Comparison of ENCODE assay signal across 8 cellular contexts in the genomic region with DNA sequence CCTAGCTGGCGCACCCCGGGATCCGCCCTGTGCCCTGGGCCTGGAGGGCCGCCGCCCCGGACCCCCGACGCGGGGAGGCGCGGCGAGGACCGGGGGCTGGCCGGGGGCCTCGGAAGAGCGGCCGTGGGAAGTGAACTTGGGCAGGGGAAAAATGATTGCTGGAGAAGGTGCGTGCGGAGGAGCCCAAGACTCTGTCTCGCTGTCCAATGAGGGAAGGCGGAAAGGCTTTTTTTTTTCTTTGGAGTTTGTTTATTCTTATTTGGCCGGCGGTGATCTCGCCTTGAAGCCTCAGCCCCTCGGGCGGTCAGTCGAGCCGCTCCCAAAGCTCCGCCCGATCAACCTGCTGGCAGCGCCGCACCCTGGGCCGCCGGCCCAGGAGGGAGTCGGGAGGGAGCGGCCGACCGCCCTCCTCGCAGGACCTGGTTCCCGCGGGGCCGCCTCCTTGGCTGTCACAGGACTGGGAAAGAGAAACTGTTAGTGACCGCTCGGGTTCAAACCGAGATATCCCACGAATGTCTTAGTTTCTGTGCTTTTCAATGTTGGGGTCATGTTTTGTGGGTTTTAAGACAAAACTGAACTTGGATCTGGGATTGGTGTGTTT. TPM values are rescaled to one million over a fixed set of nuclear protein-coding genes. Genes with fewer than 3 reads are reported as not detected.
DNase-seq lines count a peak whose midpoint lies in the region; ATAC-seq and TF ChIP-seq lines count a peak whose summit lies in the region.

No MANE protein-coding gene starts in this region.

- peak; percentile 56 for ATAC-seq in gastroesophageal sphincter
- ATAC-seq in GM18858 (IDR thresholded peaks at IDR 0.05; ENCODE audit: unreplicated experiment) = no peak

- H3K36me3 ChIP-seq in gastroesophageal sphincter (no peaks in the 10 kb centered on the region), neuron (ENCODE audit: insufficient read depth, low read length) (no peaks in the 10 kb centered on the region), thyroid gland (no peaks in the 10 kb centered on the region)

- H3K27ac Mint-ChIP-seq in CD14-positive monocyte = peak overlapping the region; percentile 86 to 95 (median 92)
- peak overlapping the region; percentile 85 for H3K27ac Mint-ChIP-seq in activated naive CD4-positive, alpha-beta T cell treated with anti-CD3 and anti-CD28 coated beads for 36 hours

- no peaks in the 10 kb centered on the region for H3K27me3 Mint-ChIP-seq in CD14-positive monocyte (ENCODE audit: low read depth in 3 of 3)
- H3K27me3 Mint-ChIP-seq in activated naive CD4-positive, alpha-beta T cell treated with anti-CD3 and anti-CD28 coated beads for 36 hours (ENCODE audit: low read depth) = no peaks in the 10 kb centered on the region

- WGBS in gastroesophageal sphincter (ENCODE audit: low coverage in 1 of 2), 2 donors = 0 to 2% methylated on average over 9 to 14 of the region's 46 CpGs
- 0 to 1% methylated on average over 32 to 40 of the region's 46 CpGs for WGBS in thyroid gland, 2 donors

- peaks cover 19 to 21% of the 10 kb centered on the region in 2 donors for H3K36me3 Mint-ChIP-seq in CD14-positive monocyte
- no peaks in the 10 kb centered on the region for H3K36me3 Mint-ChIP-seq in activated naive CD4-positive, alpha-beta T cell treated with anti-CD3 and anti-CD28 coated beads for 36 hours (ENCODE audit: low read depth)

- DNase-seq in CD14-positive monocyte (ENCODE audit: low spot score) (peak; percentile 58), H4 (ENCODE audit: low spot score) (peak; percentile 58), RKO (ENCODE audit: low spot score) (peak; percentile 49), thyroid gland (peak; percentile 90 to 92)
- DNase-seq in activated naive CD4-positive, alpha-beta T cell treated with anti-CD3 and anti-CD28 coated beads for 36 hours = peak; percentile 60

- no peaks in the 10 kb centered on the region for H3K27me3 ChIP-seq in gastroesophageal sphincter
- H3K27me3 ChIP-seq in neuron (ENCODE audit: insufficient read depth, low read length) = peaks cover 18% of the 10 kb centered on the region
- H3K27me3 ChIP-seq in thyroid gland = no peaks in the 10 kb centered on the region

- TF ChIP-seq POLR2A in gastroesophageal sphincter (IDR thresholded peaks at IDR 0.05) (peak; percentile 74 to 83), thyroid gland (IDR thresholded peaks at IDR 0.05) (peak in 1 of 2 donors; percentile 84)

- peak overlapping the region; percentile 95 for H2AFZ ChIP-seq in neuron (ENCODE audit: low read depth, low read length)

- H3K4me3 Mint-ChIP-seq in CD14-positive monocyte = peak overlapping the region; percentile 88 to 95
- H3K4me3 Mint-ChIP-seq in activated naive CD4-positive, alpha-beta T cell treated with anti-CD3 and anti-CD28 coated beads for 36 hours = peak overlapping the region; percentile 88

- TF ChIP-seq CTCF in CD14-positive monocyte (IDR thresholded peaks at IDR 0.05) (no peak), gastroesophageal sphincter (IDR thresholded peaks at IDR 0.05) (peak in 1 of 4 experiments; percentile 6), thyroid gland (IDR thresholded peaks at IDR 0.05) (no peak)

- H3K9me3 ChIP-seq in gastroesophageal sphincter (no peaks in the 10 kb centered on the region), neuron (ENCODE audit: low read length) (no peaks in the 10 kb centered on the region), thyroid gland (no peaks in the 10 kb centered on the region)

- H3K4me1 ChIP-seq in gastroesophageal sphincter (peaks cover 3 to 47% (median 10%) of the 10 kb centered on the region in 3 donors), neuron (ENCODE audit: insufficient read depth, low read length) (peaks cover 12% of the 10 kb centered on the region), thyroid gland (peaks cover 11 to 14% of the 10 kb centered on the region in 2 donors)

- TF ChIP-seq EP300 in gastroesophageal sphincter (IDR thresholded peaks at IDR 0.05) = no peak

- peak overlapping the region; percentile 97 to 100 (median 100) for H3K27ac ChIP-seq in gastroesophageal sphincter
- H3K27ac ChIP-seq in thyroid gland = peak overlapping the region; percentile 98 to 99 (median 99)

- H3K9me3 Mint-ChIP-seq in CD14-positive monocyte = no peaks in the 10 kb centered on the region
- H3K9me3 Mint-ChIP-seq in activated naive CD4-positive, alpha-beta T cell treated with anti-CD3 and anti-CD28 coated beads for 36 hours = no peaks in the 10 kb centered on the region

- CTCF ChIA-PET in activated naive CD4-positive, alpha-beta T cell treated with anti-CD3 and anti-CD28 coated beads for 36 hours (lab: Charles Lee) = no interaction called here

- intact Hi-C loops in CD14-positive monocyte (cut with micrococcal nuclease) (loop anchor here (5.0 to 10.0 kb wide), 6 partner anchors 128 to 1520 kb away; a partner anchor contains a TSS), thyroid gland (cut with DNase I) (no loop called here)
- intact Hi-C loops in activated naive CD4-positive, alpha-beta T cell treated with anti-CD3 and anti-CD28 coated beads for 36 hours (cut with micrococcal nuclease) = loop anchor here (1.0 to 5.0 kb wide), 10 partner anchors 132 to 1478 kb away; a partner anchor contains a TSS

- H3K4me3 ChIP-seq in gastroesophageal sphincter (peak overlapping the region; percentile 86 to 92), neuron (ENCODE audit: low read length) (peak overlapping the region; percentile 54), thyroid gland (replicated peaks in 1 of 3) (peak overlapping the region; percentile 56 to 95 (median 92))

- H3K4me1 Mint-ChIP-seq in CD14-positive monocyte = peaks cover 22% of the 10 kb centered on the region
- peaks cover 12% of the 10 kb centered on the region for H3K4me1 Mint-ChIP-seq in activated naive CD4-positive, alpha-beta T cell treated with anti-CD3 and anti-CD28 coated beads for 36 hours (ENCODE audit: low read depth)

RNA-seq across cellular contexts. Expression of a gene that starts 2.5 kb away (rescaled TPM):
- polyA plus RNA-seq in CD14-positive monocyte = 1 to 10 TPM; 1.6 to 1.7 TPM
- 1.4 and 1.8 TPM in 2 replicates for total RNA-seq in H4 (2014; rRNA removed; shearing (Covaris generic))
- 1 to 10 TPM; 4.4 to 5.4 TPM for total RNA-seq in activated naive CD4-positive, alpha-beta T cell treated with anti-CD3 and anti-CD28 coated beads for 36 hours
- total RNA-seq in gastroesophageal sphincter (10 to 100 TPM; 21.9 to 34.4 (median 27.4) TPM), thyroid gland (10 to 100 TPM; 12.5 to 24.3 (median 16.4) TPM)
